ENCODE assay signal across 8 cellular contexts in the genomic region with DNA sequence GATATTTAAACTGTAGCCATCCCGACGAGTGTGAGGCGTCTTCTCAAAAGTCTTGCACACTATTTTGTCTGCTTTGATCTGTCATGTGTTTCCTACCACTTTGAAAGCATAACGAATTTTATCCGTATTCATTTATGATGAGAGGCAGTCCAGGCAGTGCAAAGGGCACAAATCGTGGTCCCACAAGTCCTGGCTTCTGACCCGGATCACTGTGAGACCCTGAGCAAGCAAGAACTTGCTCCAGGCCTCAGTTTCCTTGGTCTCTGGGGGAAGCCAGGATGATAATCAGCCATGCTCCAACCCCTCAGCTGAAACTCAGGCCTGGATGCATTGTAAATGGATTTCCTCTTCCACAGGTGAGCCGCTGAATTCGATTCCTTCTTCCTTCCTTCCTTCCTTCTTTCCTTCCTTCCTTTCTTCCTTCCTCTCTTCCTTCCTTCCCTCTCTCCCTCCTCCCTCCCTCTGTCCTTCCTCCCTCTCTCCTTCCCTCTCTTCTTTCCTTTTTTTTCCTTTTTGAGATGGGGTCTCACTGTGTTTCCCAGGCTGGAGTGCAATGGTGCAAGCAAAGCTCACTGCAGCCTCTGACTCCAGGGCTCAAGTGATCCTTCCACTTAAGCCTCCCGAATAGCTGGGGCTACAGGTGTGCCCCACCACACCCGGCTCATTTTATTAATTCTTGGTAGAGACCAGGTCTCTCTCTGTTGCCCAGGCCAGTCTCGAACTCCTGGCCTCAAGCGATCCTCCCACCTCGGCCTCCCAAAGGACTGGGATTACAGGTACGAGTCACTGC. TPM values are rescaled to one million over a fixed set of nuclear protein-coding genes. Genes with fewer than 3 reads are reported as not detected.
DNase-seq lines count a peak whose midpoint lies in the region; ATAC-seq and TF ChIP-seq lines count a peak whose summit lies in the region.

No MANE protein-coding gene starts in this region.

- peaks cover 5 to 9% of the 10 kb centered on the region in 2 donors for H3K27me3 Mint-ChIP-seq in CD8-positive, alpha-beta memory T cell

- POLR2A ChIA-PET in CD8-positive, alpha-beta memory T cell (lab: Charles Lee): interaction anchor here (0.6 to 2.4 kb wide), 3 partner anchors 12 to 134 kb away, joined by 3 to 9 read pairs (median 3); partner anchors contain the start of gene ZKSCAN1
- POLR2A ChIA-PET in OCI-LY7 (lab: Charles Lee): no interaction called here

- no peaks in the 10 kb centered on the region for H3K9me2 ChIP-seq in OCI-LY7 (ENCODE audit: insufficient read depth, low read length)

- H3K9me3 Mint-ChIP-seq in CD8-positive, alpha-beta memory T cell: no peaks in the 10 kb centered on the region

- H3K27ac Mint-ChIP-seq in CD8-positive, alpha-beta memory T cell: peak overlapping the region; percentile 62 to 98 (median 93)

- ATAC-seq in HG03135 (IDR thresholded peaks at IDR 0.05; ENCODE audit: unreplicated experiment) (no peak), HG02678 (IDR thresholded peaks at IDR 0.05; ENCODE audit: unreplicated experiment) (no peak), left lobe of liver (no peak)

- peak overlapping the region; percentile 34; the same call in 1 of the 2 replicates for H3K4me2 ChIP-seq in OCI-LY7 (ENCODE audit: low read length)

- WGBS in prostate gland: 77% methylated on average over 15 of the region's 15 CpGs

- DNase-seq in CD8-positive, alpha-beta memory T cell: no peak
- no peak for DNase-seq in OCI-LY7 (ENCODE audit: low spot score)
- DNase-seq in epithelial cell of esophagus (ENCODE audit: low read depth): no peak
- DNase-seq in prostate gland (ENCODE audit: low spot score): no peak
- no peak for DNase-seq in left lobe of liver (ENCODE audit: low spot score)
- DNase-seq in germinal center (ENCODE audit: low spot score): no peak

- BruUV-seq in OCI-LY7 (replicated peaks; lab: Mats Ljungman, UMichigan): no TSS peak

- H4K20me1 ChIP-seq in OCI-LY7 (ENCODE audit: insufficient read depth, low read length): no peaks in the 10 kb centered on the region

- no peak for TF ChIP-seq POLR2A in prostate gland (IDR thresholded peaks at IDR 0.05)

- peaks cover 12 to 15% (median 13%) of the 10 kb centered on the region in 3 donors for H3K4me1 Mint-ChIP-seq in CD8-positive, alpha-beta memory T cell

- TF ChIP-seq CTCF in OCI-LY7 (conservative IDR thresholded peaks at IDR 0.05; ENCODE audit: low read length): no peak
- no peak for TF ChIP-seq CTCF in epithelial cell of esophagus (IDR thresholded peaks at IDR 0.05; ENCODE audit: insufficient read depth, low read depth, low read length, missing control alignments)
- TF ChIP-seq CTCF in prostate gland (IDR thresholded peaks at IDR 0.05): no peak

- intact Hi-C loops in OCI-LY7 (cut with micrococcal nuclease; ENCODE audit: unreplicated experiment): no loop called here
- intact Hi-C loops in prostate gland (cut with DNase I): loop anchor here (10.0 kb wide), 1 partner anchor 128 kb away; the partner anchor contains the start of gene MBLAC1

- H3K9me3 ChIP-seq in CD8-positive, alpha-beta memory T cell (ENCODE audit: low read length): no peaks in the 10 kb centered on the region
- H3K9me3 ChIP-seq in OCI-LY7 (ENCODE audit: low read length) (no peaks in the 10 kb centered on the region), prostate gland (no peaks in the 10 kb centered on the region)

- CTCF ChIA-PET in CD8-positive, alpha-beta memory T cell (lab: Charles Lee): interaction anchor here (1.1 to 2.5 kb wide), 3 partner anchors 17 to 85 kb away, joined by 3 to 8 read pairs (median 5); partner anchors contain the start of gene ZKSCAN1
- CTCF ChIA-PET in OCI-LY7 (lab: Charles Lee; ENCODE audit: unreplicated experiment): no interaction called here

- H3K4me3 Mint-ChIP-seq in CD8-positive, alpha-beta memory T cell: peak overlapping the region; percentile 46 to 88 (median 77)

- no peaks in the 10 kb centered on the region for H3K36me3 ChIP-seq in CD8-positive, alpha-beta memory T cell (ENCODE audit: insufficient read depth, low read length)
- H3K36me3 ChIP-seq in OCI-LY7 (ENCODE audit: insufficient read depth, low read length): no peaks in the 10 kb centered on the region
- H3K36me3 ChIP-seq in prostate gland: no peaks in the 10 kb centered on the region

- H3K4me1 ChIP-seq in CD8-positive, alpha-beta memory T cell (ENCODE audit: insufficient read depth, low read length): peaks cover 15% of the 10 kb centered on the region
- H3K4me1 ChIP-seq in OCI-LY7 (ENCODE audit: insufficient read depth, low read length, poor library complexity, severe bottlenecking) (no peaks in the 10 kb centered on the region), prostate gland (replicated peaks) (peaks cover 6% of the 10 kb centered on the region)

- H3K27ac ChIP-seq in CD8-positive, alpha-beta memory T cell (ENCODE audit: low read depth, low read length): peak overlapping the region; percentile 0
- no peak overlapping the region for H3K27ac ChIP-seq in OCI-LY7 (ENCODE audit: low read depth, low read length, poor library complexity, severe bottlenecking)
- H3K27ac ChIP-seq in prostate gland: peak overlapping the region; percentile 90 to 93

- H2AFZ ChIP-seq in OCI-LY7 (ENCODE audit: low read length): no peak overlapping the region

- H3K4me3 ChIP-seq in CD8-positive, alpha-beta memory T cell (ENCODE audit: low read length): peak overlapping the region; percentile 12
- no peak overlapping the region for H3K4me3 ChIP-seq in OCI-LY7 (ENCODE audit: low read depth, low read length, poor library complexity, severe bottlenecking)
- H3K4me3 ChIP-seq in epithelial cell of esophagus (ENCODE audit: low read length): peak overlapping the region; percentile 17
- peak overlapping the region; percentile 21 to 31 for H3K4me3 ChIP-seq in prostate gland

- no peaks in the 10 kb centered on the region for H3K79me2 ChIP-seq in OCI-LY7 (ENCODE audit: insufficient read depth, low read depth, low read length)

- H3K36me3 Mint-ChIP-seq in CD8-positive, alpha-beta memory T cell: no peaks in the 10 kb centered on the region

- no peaks in the 10 kb centered on the region for H3K27me3 ChIP-seq in CD8-positive, alpha-beta memory T cell (ENCODE audit: insufficient read depth, low read length, poor library complexity, severe bottlenecking)
- H3K27me3 ChIP-seq in prostate gland (replicated peaks; ENCODE audit: insufficient read depth): no peaks in the 10 kb centered on the region

RNA-seq across cellular contexts. Expression of gene ZKSCAN1, which starts 18.4 kb away (rescaled TPM):
- total RNA-seq in CD8-positive, alpha-beta memory T cell: 10 to 100 TPM; 48.4 to 53.4 TPM
- 57.9 TPM for polyA plus RNA-seq in CD8-positive, alpha-beta memory T cell
- total RNA-seq in OCI-LY7 (2014; rRNA removed; shearing (Covaris generic)): 20.2 and 21.4 TPM in 2 replicates
- total RNA-seq in OCI-LY7 (2022) (48.1 and 55.4 TPM in 2 replicates), prostate gland (10 to 100 TPM; 75.8 to 86.5 TPM), left lobe of liver (99.9 TPM)

RNA-seq across cellular contexts. Expression of gene AZGP1, which starts 21.1 kb away (rescaled TPM):
- total RNA-seq in CD8-positive, alpha-beta memory T cell: not detected
- not detected for polyA plus RNA-seq in CD8-positive, alpha-beta memory T cell
- 0.60 and 2.1 TPM in 2 replicates for total RNA-seq in OCI-LY7 (2014; rRNA removed; shearing (Covaris generic))
- total RNA-seq in OCI-LY7 (2022) (0.44 and 0.89 TPM in 2 replicates), prostate gland (1,000 to 10,000 TPM; 1,167 to 4,716 TPM), left lobe of liver (2,337 TPM)

RNA-seq across cellular contexts. Expression of gene ZSCAN21, which starts 52.6 kb away (rescaled TPM):
- total RNA-seq in CD8-positive, alpha-beta memory T cell: 10 to 100 TPM; 10.7 to 11.3 TPM
- polyA plus RNA-seq in CD8-positive, alpha-beta memory T cell: 8.2 TPM
- 5.6 and 9.7 TPM in 2 replicates for total RNA-seq in OCI-LY7 (2014; rRNA removed; shearing (Covaris generic))
- total RNA-seq in OCI-LY7 (2022): 7.3 and 7.5 TPM in 2 replicates
- total RNA-seq in prostate gland: 10 to 100 TPM; 24.6 to 38.0 TPM
- total RNA-seq in left lobe of liver: 7.7 TPM

Comparison
In these comparisons a context has a peak if more than half of its experiments do, and no peak if none do; other contexts are left out.
1. RNA of gene AZGP1, which starts 21.1 kb away (total RNA-seq): 1,167 to 4,716 TPM in prostate gland and 2,337 TPM in left lobe of liver (single experiment); 0.44 to 2.1 TPM in OCI-LY7 and not detected in CD8-positive, alpha-beta memory T cell; every median in the first group is over 100 times any median in the second.